10 cellular contexts compared by ENCODE assay signal in the genomic region with DNA sequence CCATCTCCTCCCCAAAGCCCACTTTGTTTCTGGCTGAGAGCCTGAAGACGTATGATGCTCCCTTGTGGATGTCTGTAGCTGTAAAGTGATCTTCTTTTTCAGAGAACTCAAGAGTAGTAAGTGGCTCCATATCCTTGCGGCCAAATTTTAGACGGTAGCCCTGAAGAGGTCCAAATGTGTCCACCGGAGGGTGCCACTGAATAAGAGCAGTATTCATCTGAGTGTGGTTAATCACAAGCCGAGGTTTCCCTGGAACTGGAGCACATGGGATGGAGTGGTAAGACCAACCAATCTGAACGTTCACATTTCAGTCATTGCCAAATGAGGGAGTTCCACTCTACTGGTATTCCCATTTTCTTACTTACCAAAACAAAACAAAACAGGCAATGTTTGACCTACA.
DNase-seq lines count a peak whose midpoint lies in the region; ATAC-seq and TF ChIP-seq lines count a peak whose summit lies in the region.
"Had no signal": no experiment of that assay in that cellular context is flagged by ENCODE, and none has a peak within 500 bp of the region (broad histone marks: within the 10 kb centered on the region; RNA-seq: fewer than 3 reads in every experiment).

No MANE protein-coding gene starts in this region.

- CTCF ChIA-PET in activated CD8-positive, alpha-beta T cell treated with anti-CD3 and anti-CD28 coated beads for 36 hours (lab: Charles Lee): no interaction called here
- CTCF ChIA-PET in activated CD8-positive, alpha-beta T cell treated with anti-CD3 and anti-CD28 coated beads, Interleukin-2, amount 10 ng/mL, durations not matched to agents 7 days and 5 days (lab: Charles Lee): interaction anchor here (1.0 kb wide), 1 partner anchor 9 kb away, joined by 3 read pairs; no protein-coding TSS in a partner anchor

- no peaks in the 10 kb centered on the region for H3K36me3 ChIP-seq in tibial nerve

- H3K9me3 Mint-ChIP-seq in activated CD8-positive, alpha-beta T cell treated with anti-CD3 and anti-CD28 coated beads for 36 hours: no peaks in the 10 kb centered on the region
- no peaks in the 10 kb centered on the region for H3K9me3 Mint-ChIP-seq in activated CD8-positive, alpha-beta T cell treated with anti-CD3 and anti-CD28 coated beads, Interleukin-2, amount 10 ng/mL, durations not matched to agents 7 days and 5 days (ENCODE audit: insufficient read depth)

- POLR2A ChIA-PET in activated CD8-positive, alpha-beta T cell treated with anti-CD3 and anti-CD28 coated beads for 36 hours (lab: Charles Lee): no interaction called here
- POLR2A ChIA-PET in activated CD8-positive, alpha-beta T cell treated with anti-CD3 and anti-CD28 coated beads, Interleukin-2, amount 10 ng/mL, durations not matched to agents 7 days and 5 days (lab: Charles Lee): no interaction called here

- H3K27ac Mint-ChIP-seq in activated CD8-positive, alpha-beta T cell treated with anti-CD3 and anti-CD28 coated beads for 36 hours: no peak overlapping the region
- H3K27ac Mint-ChIP-seq in activated CD8-positive, alpha-beta T cell treated with anti-CD3 and anti-CD28 coated beads, Interleukin-2, amount 10 ng/mL, durations not matched to agents 7 days and 5 days: no peak overlapping the region

- ATAC-seq in activated CD8-positive, alpha-beta T cell treated with anti-CD3 and anti-CD28 coated beads for 36 hours: no peak
- ATAC-seq in activated CD8-positive, alpha-beta T cell treated with anti-CD3 and anti-CD28 coated beads, Interleukin-2, amount 10 ng/mL, durations not matched to agents 7 days and 5 days: no peak
- peak; percentile 84 for ATAC-seq in left ventricle myocardium superior
- ATAC-seq in GM19452 (IDR thresholded peaks at IDR 0.05; ENCODE audit: unreplicated experiment): no peak
- no peak for ATAC-seq in HG03045 (IDR thresholded peaks at IDR 0.05; ENCODE audit: unreplicated experiment)

- DNase-seq in activated CD8-positive, alpha-beta T cell treated with anti-CD3 and anti-CD28 coated beads for 36 hours: peak; percentile 12
- no peak for DNase-seq in activated CD8-positive, alpha-beta T cell treated with anti-CD3 and anti-CD28 coated beads, Interleukin-2, amount 10 ng/mL, durations not matched to agents 7 days and 5 days
- peak; percentile 5 for DNase-seq in SK-N-DZ (ENCODE audit: low spot score)
- DNase-seq in left ventricle myocardium superior: peak; percentile 31
- DNase-seq in tibial nerve (ENCODE audit: low spot score in 2 of 2): peak; percentile 15 to 38
- DNase-seq in NCI-H128 (lab: John Stamatoyannopoulos, UW; ENCODE audit: unreplicated experiment): no peak

- WGBS in tibial nerve, 2 donors: 65 to 69% methylated on average over 6 of the region's 6 CpGs

- TF ChIP-seq CTCF in activated CD8-positive, alpha-beta T cell treated with anti-CD3 and anti-CD28 coated beads for 36 hours (IDR thresholded peaks at IDR 0.05): no peak
- TF ChIP-seq CTCF in tibial nerve (IDR thresholded peaks at IDR 0.05): peak in 2 of 5 experiments; percentile 16 to 17

- H3K27me3 ChIP-seq in tibial nerve: no peaks in the 10 kb centered on the region
- H3K27me3 ChIP-seq: BLaER1 treated with 17β-estradiol and CSF1 and Interleukin-3, amounts not matched to agents 10 nM and 100 nM had no signal

- no peak for TF ChIP-seq POLR2A in tibial nerve (IDR thresholded peaks at IDR 0.05)

- no peak for TF ChIP-seq EP300 in tibial nerve (IDR thresholded peaks at IDR 0.05)

- peaks cover 2% of the 10 kb centered on the region for H3K27me3 Mint-ChIP-seq in activated CD8-positive, alpha-beta T cell treated with anti-CD3 and anti-CD28 coated beads for 36 hours
- H3K27me3 Mint-ChIP-seq in activated CD8-positive, alpha-beta T cell treated with anti-CD3 and anti-CD28 coated beads, Interleukin-2, amount 10 ng/mL, durations not matched to agents 7 days and 5 days (ENCODE audit: low read depth): no peaks in the 10 kb centered on the region

- no peak overlapping the region for H3K4me3 Mint-ChIP-seq in activated CD8-positive, alpha-beta T cell treated with anti-CD3 and anti-CD28 coated beads for 36 hours
- H3K4me3 Mint-ChIP-seq in activated CD8-positive, alpha-beta T cell treated with anti-CD3 and anti-CD28 coated beads, Interleukin-2, amount 10 ng/mL, durations not matched to agents 7 days and 5 days: no peak overlapping the region

- no peaks in the 10 kb centered on the region for H3K9me3 ChIP-seq in tibial nerve
- H3K9me3 ChIP-seq: BLaER1 treated with 17β-estradiol and CSF1 and Interleukin-3, amounts not matched to agents 10 nM and 100 nM had no signal

- H3K27ac ChIP-seq in tibial nerve: no peak overlapping the region
- H3K27ac ChIP-seq: BLaER1 treated with 17β-estradiol and CSF1 and Interleukin-3, amounts not matched to agents 10 nM and 100 nM; VCaP had no signal

- H3K4me1 ChIP-seq in tibial nerve: no peaks in the 10 kb centered on the region
- H3K4me1 ChIP-seq: BLaER1 treated with 17β-estradiol and CSF1 and Interleukin-3, amounts not matched to agents 10 nM and 100 nM had no signal

- intact Hi-C loops in activated CD8-positive, alpha-beta T cell treated with anti-CD3 and anti-CD28 coated beads for 36 hours (cut with micrococcal nuclease): no loop called here
- intact Hi-C loops in left ventricle myocardium superior (cut with micrococcal nuclease): loop anchor here (5.0 kb wide), 1 partner anchor 411 kb away; no protein-coding TSS in a partner anchor

- H3K4me3 ChIP-seq in tibial nerve: no peak overlapping the region
- H3K4me3 ChIP-seq: BLaER1 treated with 17β-estradiol and CSF1 and Interleukin-3, amounts not matched to agents 10 nM and 100 nM had no signal

- no peaks in the 10 kb centered on the region for H3K36me3 Mint-ChIP-seq in activated CD8-positive, alpha-beta T cell treated with anti-CD3 and anti-CD28 coated beads for 36 hours (ENCODE audit: low read depth)
- H3K36me3 Mint-ChIP-seq in activated CD8-positive, alpha-beta T cell treated with anti-CD3 and anti-CD28 coated beads, Interleukin-2, amount 10 ng/mL, durations not matched to agents 7 days and 5 days (ENCODE audit: low read depth): no peaks in the 10 kb centered on the region

- H3K4me1 Mint-ChIP-seq in activated CD8-positive, alpha-beta T cell treated with anti-CD3 and anti-CD28 coated beads for 36 hours (ENCODE audit: low read depth): no peaks in the 10 kb centered on the region
- no peaks in the 10 kb centered on the region for H3K4me1 Mint-ChIP-seq in activated CD8-positive, alpha-beta T cell treated with anti-CD3 and anti-CD28 coated beads, Interleukin-2, amount 10 ng/mL, durations not matched to agents 7 days and 5 days (ENCODE audit: low read depth)

Comparison
In these comparisons a context has a peak if more than half of its experiments do, and no peak if none do; other contexts are left out.
1. DNase-seq: peak in activated CD8-positive, alpha-beta T cell treated with anti-CD3 and anti-CD28 coated beads for 36 hours (single experiment), SK-N-DZ (single experiment), left ventricle myocardium superior (single experiment) and tibial nerve (2 of 2); none in activated CD8-positive, alpha-beta T cell treated with anti-CD3 and anti-CD28 coated beads, Interleukin-2, amount 10 ng/mL, durations not matched to agents 7 days and 5 days (single experiment) and NCI-H128 (single experiment).